Comparison of ENCODE assay signal across 8 cellular contexts in the genomic region with DNA sequence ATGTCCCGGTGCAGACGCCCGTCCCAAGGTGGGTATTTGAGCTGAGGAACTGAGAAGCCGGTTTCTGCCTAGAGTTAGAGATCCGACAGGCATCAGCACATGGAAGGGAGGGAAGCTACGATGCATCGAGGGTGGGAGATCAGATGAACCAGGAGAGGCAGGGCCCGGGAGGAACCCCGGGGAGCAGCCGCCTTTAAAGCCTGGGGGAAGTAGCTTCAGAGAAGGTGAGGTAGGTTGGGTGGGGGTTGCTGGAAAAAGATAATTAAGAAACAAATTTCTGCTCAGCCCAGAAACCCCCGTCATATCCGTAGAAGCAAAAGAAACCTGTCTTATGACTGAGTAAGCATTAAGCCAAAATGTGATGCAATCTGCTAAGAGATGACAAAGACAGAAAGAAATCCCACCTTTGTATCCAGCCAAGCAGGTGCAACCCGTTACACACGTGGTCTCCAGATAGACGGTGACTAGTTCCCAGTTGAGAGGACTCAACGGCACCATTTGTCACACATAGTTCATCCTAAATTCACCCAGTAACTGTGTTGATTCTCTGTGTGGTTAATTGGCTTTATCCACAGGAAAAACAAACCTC. TPM values are rescaled to one million over a fixed set of nuclear protein-coding genes. Genes with fewer than 3 reads are reported as not detected.
"Had no signal": no experiment of that assay in that cellular context is flagged by ENCODE, and none has a peak within 500 bp of the region (broad histone marks: within the 10 kb centered on the region; RNA-seq: fewer than 3 reads in every experiment).

No MANE protein-coding gene starts in this region.

RNA-seq across cellular contexts. Expression of a gene that starts 9.0 kb away (rescaled TPM):
- total RNA-seq: mononuclear cell, natural killer cell, osteoblast, progenitor cell of endocrine pancreas, ureter, vagina had no signal
- polyA plus RNA-seq: neural cell, small intestine had no signal
